In genomic region chr1:172909606-172910326, GRCh38 we compare ENCODE assay signal across 12 cellular contexts.
DNase-seq lines count a peak whose midpoint lies in the region; ATAC-seq and TF ChIP-seq lines count a peak whose summit lies in the region.
"Had no signal": no experiment of that assay in that cellular context is flagged by ENCODE, and none has a peak within 500 bp of the region (broad histone marks: within the 10 kb centered on the region; RNA-seq: fewer than 3 reads in every experiment).

No MANE protein-coding gene starts in this region.

- H3K4me3 Mint-ChIP-seq in CD14-positive monocyte (no peak overlapping the region), endodermal cell (no peak overlapping the region)
- H3K4me3 Mint-ChIP-seq: activated CD8-positive, alpha-beta T cell treated with anti-CD3 and anti-CD28 coated beads for 36 hours; activated naive CD4-positive, alpha-beta T cell treated with anti-CD3 and anti-CD28 coated beads, Interleukin-2, amount 10 ng/mL, durations not matched to agents 7 days and 5 days had no signal

- DNase-seq in A172 (ENCODE audit: low spot score): peak; percentile 96
- DNase-seq in HCT116 (ENCODE audit: low read depth, low spot score): no peak
- peak; percentile 93 for DNase-seq in amniotic epithelial cell (ENCODE audit: low read depth)
- peak; percentile 87 to 88 for DNase-seq in foreskin keratinocyte
- DNase-seq in left ventricle myocardium superior: no peak
- no peak for DNase-seq in CD14-positive monocyte (ENCODE audit: low spot score)
- no peak for DNase-seq in endodermal cell
- DNase-seq: activated CD8-positive, alpha-beta T cell treated with anti-CD3 and anti-CD28 coated beads for 36 hours; activated naive CD4-positive, alpha-beta T cell treated with anti-CD3 and anti-CD28 coated beads, Interleukin-2, amount 10 ng/mL, durations not matched to agents 7 days and 5 days; NK-92 treated with Interleukin-12 subunit alpha and Interleukin-12 subunit beta, amount 100 ng/mL, for 24 hours had no signal

- TF ChIP-seq CTCF in HCT116 (IDR thresholded peaks at IDR 0.05 in 2 of 3, conservative IDR thresholded peaks at IDR 0.05 in 1 of 3; ENCODE audit: borderline replicate concordance in 1 of 3, insufficient read depth in 1 of 3, low read depth in 2 of 3, low read length in 2 of 3): no peak
- no peak for TF ChIP-seq CTCF in foreskin keratinocyte (conservative IDR thresholded peaks at IDR 0.05)
- no peak for TF ChIP-seq CTCF in CD14-positive monocyte (IDR thresholded peaks at IDR 0.05)
- no peak for TF ChIP-seq CTCF in endodermal cell (conservative IDR thresholded peaks at IDR 0.05)

- intact Hi-C loops in HCT116 (cut with micrococcal nuclease) (no loop called here), left ventricle myocardium superior (cut with micrococcal nuclease) (no loop called here), CD14-positive monocyte (cut with micrococcal nuclease) (loop anchor here in 1 of 2 donors (10.0 kb wide), 1 partner anchor 85 kb away; no protein-coding TSS in a partner anchor)

- peak overlapping the region; percentile 66 for H3K4me2 ChIP-seq in HCT116 (ENCODE audit: low read length)

- H3K27me3 ChIP-seq in HCT116 (ENCODE audit: insufficient read depth, low read length) (no peaks in the 10 kb centered on the region), foreskin keratinocyte (no peaks in the 10 kb centered on the region), endodermal cell (ENCODE audit: control insufficient read depth, insufficient read depth, low read length, poor library complexity, severe bottlenecking) (no peaks in the 10 kb centered on the region)
- H3K27me3 ChIP-seq: dorsolateral prefrontal cortex had no signal

- RAD21 ChIA-PET in HCT116 (lab: Charles Lee; ENCODE audit: low non-redundant PET in 1 of 2, low total read pairs in 2 of 2, uncharacterized antibody in 2 of 2, unreplicated experiment in 2 of 2): interaction anchor here in 1 of 2 experiments (1.4 kb wide), 1 partner anchor 13 kb away, joined by 3 read pairs; no protein-coding TSS in a partner anchor

- peaks cover 6% of the 10 kb centered on the region for H3K4me1 Mint-ChIP-seq in CD14-positive monocyte
- peaks cover 15% of the 10 kb centered on the region for H3K4me1 Mint-ChIP-seq in endodermal cell

- H3K4me3 ChIP-seq in HCT116 (replicated peaks in 1 of 2; ENCODE audit: low read depth in 1 of 2, low read length in 2 of 2) (peak overlapping the region in 1 of 2 experiments; percentile 23; a peak in 2 of 4 replicates), endodermal cell (ENCODE audit: low read length) (no peak overlapping the region)
- H3K4me3 ChIP-seq: dorsolateral prefrontal cortex had no signal

- peaks cover 55 to 73% of the 10 kb centered on the region in 2 experiments for H3K4me1 ChIP-seq in HCT116 (ENCODE audit: control insufficient read depth in 1 of 2, insufficient read depth in 2 of 2, low read length in 2 of 2)
- peaks cover 37% of the 10 kb centered on the region for H3K4me1 ChIP-seq in foreskin keratinocyte
- H3K4me1 ChIP-seq in endodermal cell (ENCODE audit: control insufficient read depth, insufficient read depth, low read length): peaks cover 5% of the 10 kb centered on the region

- WGBS in endodermal cell (ENCODE audit: insufficient coverage in 1 of 2, insufficient read length in 1 of 2), 2 experiments: 89 to 93% methylated on average over 7 to 11 of the region's 11 CpGs

- no TSS peak for BruUV-seq in HCT116 (replicated peaks; lab: Mats Ljungman, UMichigan)

- ATAC-seq in HCT116: peak; percentile 84
- ATAC-seq in foreskin keratinocyte: peak; percentile 76
- no peak for ATAC-seq in left ventricle myocardium superior
- no peak for ATAC-seq in GM21576 (IDR thresholded peaks at IDR 0.05; ENCODE audit: unreplicated experiment)
- ATAC-seq: activated CD8-positive, alpha-beta T cell treated with anti-CD3 and anti-CD28 coated beads for 36 hours had no signal

- H3K9me2 ChIP-seq in HCT116 (ENCODE audit: insufficient read depth): no peaks in the 10 kb centered on the region

- H3K27ac ChIP-seq in HCT116 (ENCODE audit: low read depth, low read length) (peak overlapping the region; percentile 74), foreskin keratinocyte (peak overlapping the region; percentile 59), endodermal cell (ENCODE audit: low read depth, low read length) (no peak overlapping the region)
- H3K27ac ChIP-seq: dorsolateral prefrontal cortex had no signal

- no peak overlapping the region for H2AFZ ChIP-seq in HCT116 (ENCODE audit: low read depth, low read length, poor library complexity, severe bottlenecking)

- H3K27me3 Mint-ChIP-seq in CD14-positive monocyte (ENCODE audit: low read depth in 3 of 3) (peaks cover 0 to 2% (median 0%) of the 10 kb centered on the region in 3 donors), endodermal cell (ENCODE audit: insufficient read depth) (no peaks in the 10 kb centered on the region)
- H3K27me3 Mint-ChIP-seq: activated CD8-positive, alpha-beta T cell treated with anti-CD3 and anti-CD28 coated beads for 36 hours had no signal

- TF ChIP-seq RAD21 in HCT116 (IDR thresholded peaks at IDR 0.05; ENCODE audit: low read depth): no peak

- H3K79me2 ChIP-seq in HCT116 (ENCODE audit: insufficient read depth, low read length): peaks cover 60% of the 10 kb centered on the region

- H3K36me3 ChIP-seq in HCT116 (ENCODE audit: control insufficient read depth in 1 of 2, insufficient read depth in 2 of 2, low read length in 2 of 2) (peaks cover 0 to 43% of the 10 kb centered on the region in 2 experiments; a peak in 2 of 4 replicates), endodermal cell (ENCODE audit: control insufficient read depth, insufficient read depth, low read length) (no peaks in the 10 kb centered on the region)

- H3K36me3 Mint-ChIP-seq in CD14-positive monocyte (peaks cover 0 to 3% of the 10 kb centered on the region in 2 donors), endodermal cell (ENCODE audit: low read depth) (peaks cover 16% of the 10 kb centered on the region)

- H3K9ac ChIP-seq in HCT116 (ENCODE audit: low read length) (peak overlapping the region; percentile 56), endodermal cell (ENCODE audit: extremely low read depth, low read length, poor library complexity, severe bottlenecking) (no peak overlapping the region)

- no peaks in the 10 kb centered on the region for H4K20me1 ChIP-seq in HCT116 (ENCODE audit: insufficient read depth)

- CTCF ChIA-PET in HCT116 (lab: Charles Lee): interaction anchor here (0.9 kb wide), 1 partner anchor 292 kb away, joined by 3 read pairs; no protein-coding TSS in a partner anchor

- TF ChIP-seq POLR2A in HCT116 (IDR thresholded peaks at IDR 0.05; ENCODE audit: borderline replicate concordance, extremely low read depth, insufficient read depth, insufficient read length): no peak

- POLR2A ChIA-PET in HCT116 (lab: Charles Lee): interaction anchor here (1.1 to 1.6 kb wide), 7 partner anchors 9 to 39 kb away, joined by 3 to 9 read pairs (median 5); no protein-coding TSS in a partner anchor

- H3K9me3 Mint-ChIP-seq in CD14-positive monocyte: peaks cover 8 to 17% (median 13%) of the 10 kb centered on the region in 7 donors
- H3K9me3 Mint-ChIP-seq in endodermal cell: peaks cover 40% of the 10 kb centered on the region

- peaks cover 7 to 15% of the 10 kb centered on the region in 2 experiments; a peak in 2 of 4 replicates for H3K9me3 ChIP-seq in HCT116 (ENCODE audit: control insufficient read depth in 1 of 2, insufficient read depth in 1 of 2, low read depth in 1 of 2, low read length in 2 of 2)
- H3K9me3 ChIP-seq in endodermal cell (ENCODE audit: control insufficient read depth, low read length): peaks cover 47% of the 10 kb centered on the region

- H3K27ac Mint-ChIP-seq in CD14-positive monocyte (no peak overlapping the region), endodermal cell (no peak overlapping the region)
- H3K27ac Mint-ChIP-seq: activated CD8-positive, alpha-beta T cell treated with anti-CD3 and anti-CD28 coated beads for 36 hours; activated naive CD4-positive, alpha-beta T cell treated with anti-CD3 and anti-CD28 coated beads, Interleukin-2, amount 10 ng/mL, durations not matched to agents 7 days and 5 days had no signal

TF ChIP-seq in HCT116, 20 proteins besides CTCF, POLR2A, EP300 and RAD21 (continues in another document):
- TF ChIP-seq ZFX (IDR thresholded peaks at IDR 0.05) (no peak), FOSL1 (IDR thresholded peaks at IDR 0.05; ENCODE audit: low read depth) (peak; percentile 60), ZBTB33 (IDR thresholded peaks at IDR 0.05; ENCODE audit: extremely low read depth, insufficient replicate concordance, low read length) (no peak)

Comparison
In these comparisons a context has a peak if more than half of its experiments do, and no peak if none do; other contexts are left out.
1. DNase-seq: peak in A172 (single experiment), amniotic epithelial cell (single experiment) and foreskin keratinocyte (2 of 2); none in HCT116 (single experiment), left ventricle myocardium superior (single experiment), CD14-positive monocyte (single experiment) and endodermal cell (single experiment).
2. ATAC-seq: peak in HCT116 (single experiment) and foreskin keratinocyte (single experiment); none in left ventricle myocardium superior (single experiment) and GM21576 (single experiment).